Comparison of ENCODE assay signal across 8 cellular contexts in genomic region chr17:8630227-8630801, GRCh38. TPM values are rescaled to one million over a fixed set of nuclear protein-coding genes. Genes with fewer than 3 reads are reported as not detected.
DNase-seq lines count a peak whose midpoint lies in the region; ATAC-seq and TF ChIP-seq lines count a peak whose summit lies in the region.

MYH10 (minus strand) TSS chr17:8630725; CDS start chr17:8623246, 7,479 bp downstream.

- peak within 1 kb of the TSS; percentile 8 to 90 (median 63) for H3K27ac Mint-ChIP-seq in IgD-negative memory B cell

- H3K27ac ChIP-seq in lower lobe of right lung (peak within 1 kb of the TSS; percentile 83), thyroid gland (peak within 1 kb of the TSS; percentile 72 to 95 (median 83))

- ATAC-seq in lower lobe of right lung: no peak

- CTCF ChIA-PET in AG04449 (lab: Yijun Ruan, JAX): interaction anchor here (0.7 to 2.2 kb wide), 2 partner anchors 10 to 21 kb away, joined by 3 to 9 read pairs; no protein-coding TSS in a partner anchor

- H3K27me3 ChIP-seq in lower lobe of right lung (ENCODE audit: low read depth) (peaks cover 12% of the 10 kb centered on the region), thyroid gland (no peaks in the 10 kb centered on the region)

- intact Hi-C loops in lower lobe of right lung (cut with DNase I) (no loop called here), thyroid gland (cut with DNase I) (no loop called here)

- POLR2A ChIA-PET in AG04449 (lab: Yijun Ruan, JAX): interaction anchor here (0.8 to 1.4 kb wide), 4 partner anchors 10 to 195 kb away, joined by 3 to 5 read pairs (median 4); partner anchors contain the start of gene NDEL1

- 0 to 3% methylated on average over 12 to 31 of the region's 33 CpGs for WGBS in thyroid gland, 2 donors

- peaks cover 0 to 3% (median 0%) of the 10 kb centered on the region in 3 donors for H3K9me3 Mint-ChIP-seq in IgD-negative memory B cell

- H3K27me3 Mint-ChIP-seq in IgD-negative memory B cell: peaks cover 29% of the 10 kb centered on the region

- H3K36me3 Mint-ChIP-seq in IgD-negative memory B cell: peaks cover 2% of the 10 kb centered on the region

- H3K4me1 Mint-ChIP-seq in IgD-negative memory B cell: peaks cover 5% of the 10 kb centered on the region in 3 donors

- H3K4me1 ChIP-seq in lower lobe of right lung (peaks cover 20% of the 10 kb centered on the region), thyroid gland (peaks cover 0 to 13% of the 10 kb centered on the region in 2 donors)

- no peaks in the 10 kb centered on the region for H3K36me3 ChIP-seq in lower lobe of right lung
- no peaks in the 10 kb centered on the region for H3K36me3 ChIP-seq in thyroid gland

- TF ChIP-seq POLR2A in thyroid gland (IDR thresholded peaks at IDR 0.05): peak; percentile 27 to 77

- H3K9me3 ChIP-seq in lower lobe of right lung: no peaks in the 10 kb centered on the region
- no peaks in the 10 kb centered on the region for H3K9me3 ChIP-seq in thyroid gland

- DNase-seq in AG04449 (ENCODE audit: low read depth, low spot score) (no peak), cerebellum (ENCODE audit: low spot score) (no peak), lower lobe of right lung (peak; percentile 48), thyroid gland (peak in 1 of 2 donors; percentile 21), NCI-H2171 treated with DMSO at 0.1 percent for 48 hours (lab: John Stamatoyannopoulos, UW) (no peak), epidermal melanocyte (ENCODE audit: insufficient read length, low spot score) (no peak)
- no peak for DNase-seq in stimulated activated CD4-positive, alpha-beta T cell treated with anti-CD3 and anti-CD28 coated beads, Interleukin-15, amount 100 ng/mL, for 24 hours

- peak within 1 kb of the TSS; percentile 87 to 99 (median 98) for H3K4me3 Mint-ChIP-seq in IgD-negative memory B cell

- TF ChIP-seq CTCF in AG04449 (IDR thresholded peaks at IDR 0.05; ENCODE audit: insufficient read depth, low read length, missing control alignments) (peak; percentile 39), lower lobe of right lung (IDR thresholded peaks at IDR 0.05) (peak; percentile 22), thyroid gland (IDR thresholded peaks at IDR 0.05) (peak in 3 of 6 experiments; percentile 14 to 35 (median 18))

- H3K4me3 ChIP-seq in AG04449 (ENCODE audit: low read depth, low read length): peak within 1 kb of the TSS; percentile 91
- H3K4me3 ChIP-seq in lower lobe of right lung: peak within 1 kb of the TSS; percentile 88
- H3K4me3 ChIP-seq in thyroid gland (replicated peaks in 1 of 3): peak within 1 kb of the TSS; percentile 70 to 87 (median 80)

RNA-seq across cellular contexts. Expression of gene MYH10, which starts in this region (rescaled TPM):
- 1.7 TPM for polyA plus RNA-seq in IgD-negative memory B cell
- total RNA-seq in cerebellum (147 TPM), lower lobe of right lung (83.3 TPM), thyroid gland (10 to 100 TPM; 40.8 to 72.2 (median 44.2) TPM)
